1 cellular context compared by ENCODE assay signal in genomic region chr16:75011634-75012307, GRCh38.
TF ChIP-seq lines count a peak whose summit lies in the region.

No MANE protein-coding gene starts in this region.

TF ChIP-seq in HEK293, 187 proteins besides CTCF, POLR2A, EP300 and RAD21 (continued from another document):
- TF ChIP-seq ZNF169 (tag by site-specific recombination; IDR thresholded peaks at IDR 0.05) (no peak), TRIM28 (IDR thresholded peaks at IDR 0.05; ENCODE audit: borderline replicate concordance, low read length) (peak; percentile 82), OSR2 (tag by site-specific recombination; IDR thresholded peaks at IDR 0.05) (0 out of 2 replicates have a peak, but pooled peaks have one; percentile 44), ZNF449 (tag by site-specific recombination; IDR thresholded peaks at IDR 0.05) (peak; percentile 29; the same call in 1 of the 2 replicates), ZBTB7A (tag by site-specific recombination; IDR thresholded peaks at IDR 0.05; ENCODE audit: low read depth) (no peak), PRDM6 (tag by site-specific recombination; IDR thresholded peaks at IDR 0.05) (peak; percentile 74), ZNF658 (tag by site-specific recombination; IDR thresholded peaks at IDR 0.05) (no peak), ZNF366 (tag by site-specific recombination; conservative IDR thresholded peaks at IDR 0.05) (0 out of 2 replicates have a peak, but pooled peaks have one; percentile 39), ZNF398 (tag by site-specific recombination; IDR thresholded peaks at IDR 0.05) (peak; percentile 12; the same call in 1 of the 2 replicates), AEBP2 (tag by site-specific recombination; IDR thresholded peaks at IDR 0.05; ENCODE audit: borderline replicate concordance) (no peak)
